Comparison of ENCODE assay signal across 11 cellular contexts in the genomic region with DNA sequence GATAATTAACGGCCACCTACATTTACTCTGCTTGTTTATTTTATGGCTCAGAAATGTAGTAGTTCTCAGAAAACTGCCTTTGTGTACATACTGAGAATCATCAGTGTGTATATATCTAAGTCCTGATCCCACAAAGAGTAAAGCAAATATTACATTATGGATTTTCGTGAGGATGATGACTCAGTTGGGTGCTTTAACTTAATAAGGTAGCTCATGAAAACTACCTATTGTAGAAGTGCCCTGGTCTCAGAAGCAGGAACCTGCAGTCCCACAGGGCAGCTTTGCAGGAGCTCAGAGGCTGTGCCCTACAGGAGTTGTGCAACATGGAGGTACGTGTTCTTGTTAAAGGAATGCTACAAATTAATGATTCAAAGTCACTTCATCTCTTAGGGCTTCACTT.
"Had no signal": no experiment of that assay in that cellular context is flagged by ENCODE, and none has a peak within 500 bp of the region (broad histone marks: within the 10 kb centered on the region; RNA-seq: fewer than 3 reads in every experiment).

No MANE protein-coding gene starts in this region.

- H3K4me3 ChIP-seq: adrenal gland, lung, mucosa of descending colon, thyroid gland, vagina had no signal

- H3K36me3 ChIP-seq: adrenal gland, thyroid gland, vagina had no signal

- H3K27me3 ChIP-seq: adrenal gland, thyroid gland, vagina had no signal

- H3K4me1 ChIP-seq: adrenal gland, thyroid gland, vagina had no signal

- H3K9me3 ChIP-seq: adrenal gland, mucosa of descending colon, thyroid gland, vagina had no signal

- ATAC-seq: effector memory CD8-positive, alpha-beta T cell; mucosa of descending colon; naive thymus-derived CD8-positive, alpha-beta T cell; right cardiac atrium; stimulated activated effector memory CD8-positive, alpha-beta T cell treated with anti-CD3 and anti-CD28 coated beads, Interleukin-12 subunit alpha, Interleukin-12 subunit beta, amount 100 ng/mL, for 72 hours had no signal

- H3K27ac ChIP-seq: adrenal gland, thyroid gland, vagina had no signal

- DNase-seq: activated CD4-positive, alpha-beta T cell treated with anti-CD3 and anti-CD28 coated beads, Interleukin-2, amount 50 U/mL, for 1 hour; activated naive CD4-positive, alpha-beta T cell treated with anti-CD3 and anti-CD28 coated beads, Interleukin-2, amount 50 U/mL, for 16 hours; adrenal gland; effector memory CD8-positive, alpha-beta T cell; mucosa of descending colon; naive thymus-derived CD8-positive, alpha-beta T cell; right cardiac atrium; thyroid gland had no signal
